8 cellular contexts compared by ENCODE assay signal in genomic region chr19:45450042-45450380, GRCh38. TPM values are rescaled to one million over a fixed set of nuclear protein-coding genes. Genes with fewer than 3 reads are reported as not detected.
DNase-seq lines count a peak whose midpoint lies in the region; ATAC-seq, FAIRE-seq and TF ChIP-seq lines count a peak whose summit lies in the region.

No MANE protein-coding gene starts in this region.

- peaks cover 8% of the 10 kb centered on the region for H3K79me2 ChIP-seq in PC-9 (ENCODE audit: low read depth)
- no peaks in the 10 kb centered on the region for H3K79me2 ChIP-seq in H1 (ENCODE audit: control insufficient read depth in 1 of 2, insufficient read depth in 2 of 2, low read length in 2 of 2)

- H3K9ac ChIP-seq in H1 (replicated peaks in 1 of 4; ENCODE audit: extremely low read depth in 1 of 4, low read depth in 3 of 4, low read length in 3 of 4), result peak overlapping the region in 3 of 4 experiments; percentile 21 to 67 (median 54); a peak in 5 of 7 replicates

- H3K56ac ChIP-seq in H1 (replicated peaks; ENCODE audit: insufficient read length, low read depth, low read length), result no peak overlapping the region

- H3K9me3 ChIP-seq in PC-9 (ENCODE audit: insufficient read depth, low read depth) (no peaks in the 10 kb centered on the region), H1 (ENCODE audit: insufficient read depth in 2 of 2, low read depth in 1 of 2, low read length in 1 of 2) (no peaks in the 10 kb centered on the region), neuron (ENCODE audit: low read length) (no peaks in the 10 kb centered on the region)

- 75% methylated on average over 4 of the region's 4 CpGs; no CpG with 5 or more reads in 1 of the 2 experiments for WGBS in H1 (ENCODE audit: extremely low coverage in 1 of 2, insufficient coverage in 1 of 2, insufficient read length in 1 of 2, insufficient replicate concordance in 2 of 2, low coverage in 1 of 2, low lambda C conversion rate in 2 of 2, missing lambda C conversion rate in 1 of 2), 2 experiments

- TSS peak; percentile 69 for BruUV-seq in PC-9 (replicated peaks; lab: Mats Ljungman, UMichigan)

- H3K4me3 ChIP-seq in PC-9 (peak overlapping the region; percentile 65), H1 (ENCODE audit: extremely low read depth in 1 of 4, insufficient read depth in 2 of 4, low read depth in 3 of 4, low read length in 4 of 4) (peak overlapping the region; percentile 47 to 69 (median 52); a peak in 7 of 8 replicates), neuron (ENCODE audit: low read length) (peak overlapping the region; percentile 48)

- peak overlapping the region; percentile 71 for H3K27ac ChIP-seq in PC-9
- H3K27ac ChIP-seq in H1 (ENCODE audit: low read depth, low read length), result no peak overlapping the region

- H3K36me3 ChIP-seq in PC-9 (ENCODE audit: low read depth) (no peaks in the 10 kb centered on the region), H1 (ENCODE audit: control insufficient read depth in 2 of 4, insufficient read depth in 4 of 4, low read length in 3 of 4) (no peaks in the 10 kb centered on the region), neuron (ENCODE audit: insufficient read depth, low read length) (no peaks in the 10 kb centered on the region)

- CTCF ChIA-PET in PC-9 (lab: Charles Lee), result no interaction called here
- CTCF ChIA-PET in H1 (lab: Charles Lee; ENCODE audit: partially characterized antibody), result interaction anchor here (0.8 to 6.3 kb wide), 7 partner anchors 8 to 191 kb away, joined by 3 to 145 read pairs (median 12); no protein-coding TSS in a partner anchor

- H4K20me1 ChIP-seq in PC-9 (ENCODE audit: insufficient read depth) (no peaks in the 10 kb centered on the region), H1 (replicated peaks in 1 of 2; ENCODE audit: control insufficient read depth in 1 of 2, insufficient read depth in 2 of 2, low read length in 2 of 2) (no peaks in the 10 kb centered on the region)

- no peak for TF ChIP-seq CTCF in PC-9 (conservative IDR thresholded peaks at IDR 0.05)
- no peak for TF ChIP-seq CTCF in H1 (IDR thresholded peaks at IDR 0.05; ENCODE audit: control extremely low read depth in 1 of 3, insufficient read depth in 1 of 3, low read depth in 1 of 3, low read length in 3 of 3)

- H3K9me2 ChIP-seq in PC-9 (ENCODE audit: insufficient read depth), result no peaks in the 10 kb centered on the region

- DNase-seq in PC-9 (no peak), H1 (ENCODE audit: low read depth in 1 of 2, low spot score in 2 of 2) (no peak), NCI-H2171 (lab: John Stamatoyannopoulos, UW) (no peak), NOMO-1 (lab: John Stamatoyannopoulos, UW; ENCODE audit: unreplicated experiment in 2 of 2) (no peak), NCI-H510A treated with DMSO at 0.1 percent for 48 hours (lab: John Stamatoyannopoulos, UW) (no peak)

- peak overlapping the region; percentile 28 for H4K8ac ChIP-seq in H1 (ENCODE audit: extremely low read depth, insufficient read depth, low read length)

- peak overlapping the region; percentile 6 for H2BK120ac ChIP-seq in H1 (replicated peaks; ENCODE audit: low read depth, low read length)

- no peaks in the 10 kb centered on the region for H3K27me3 ChIP-seq in PC-9 (ENCODE audit: insufficient read depth, low read depth)
- peaks cover 0 to 19% (median 14%) of the 10 kb centered on the region in 4 experiments; a peak in 6 of 7 replicates for H3K27me3 ChIP-seq in H1 (replicated peaks in 1 of 4; ENCODE audit: control insufficient read depth in 3 of 4, extremely low read depth in 1 of 4, insufficient read depth in 3 of 4, low read length in 3 of 4)
- H3K27me3 ChIP-seq in neuron (ENCODE audit: insufficient read depth, low read length), result no peaks in the 10 kb centered on the region

- peak; percentile 3 for ATAC-seq in GM18867 (IDR thresholded peaks at IDR 0.05; ENCODE audit: unreplicated experiment)
- no peak for ATAC-seq in GM19452 (IDR thresholded peaks at IDR 0.05; ENCODE audit: unreplicated experiment)

- H2BK5ac ChIP-seq in H1 (ENCODE audit: low read depth, low read length), result no peak overlapping the region

- H2AK5ac ChIP-seq in H1 (ENCODE audit: low read depth, low read length), result no peak overlapping the region

- peaks cover 11% of the 10 kb centered on the region for H3K23me2 ChIP-seq in H1 (ENCODE audit: low read depth, low read length)

- no peaks in the 10 kb centered on the region for H3K79me1 ChIP-seq in H1 (ENCODE audit: low read depth, low read length)

- no peak for FAIRE-seq in H1 (lab: Jason Lieb, UNC)

- no peak for TF ChIP-seq POLR2A in H1 (IDR thresholded peaks at IDR 0.05; ENCODE audit: control extremely low read depth in 1 of 2, low read depth in 2 of 2, low read length in 2 of 2)

- peak overlapping the region; percentile 92; the same call in 1 of the 2 replicates for H2BK12ac ChIP-seq in H1 (ENCODE audit: low read depth, low read length)

- peak overlapping the region; percentile 83 for H2AFZ ChIP-seq in PC-9
- peak overlapping the region; percentile 95 for H2AFZ ChIP-seq in H1 (ENCODE audit: low read length)
- no peak overlapping the region for H2AFZ ChIP-seq in neuron (ENCODE audit: low read depth, low read length)

- 0 out of 2 replicates have a peak overlapping the region, but pooled peaks have one; percentile 3 for H2BK15ac ChIP-seq in H1 (ENCODE audit: low read length)

- H3K4me1 ChIP-seq in PC-9 (replicated peaks; ENCODE audit: insufficient read depth) (peaks cover 49% of the 10 kb centered on the region), H1 (replicated peaks in 1 of 4; ENCODE audit: control insufficient read depth in 3 of 4, insufficient read depth in 4 of 4, low read length in 3 of 4) (peaks cover 0 to 7% (median 4%) of the 10 kb centered on the region in 4 experiments; a peak in 4 of 7 replicates), neuron (ENCODE audit: insufficient read depth, low read length) (peaks cover 11% of the 10 kb centered on the region)

- no peak overlapping the region for H4K91ac ChIP-seq in H1 (replicated peaks; ENCODE audit: insufficient read length, low read length)

- H3K23ac ChIP-seq in H1 (ENCODE audit: insufficient read length), result no peak overlapping the region

- H3K18ac ChIP-seq in H1 (ENCODE audit: extremely low read depth, low read length), result peak overlapping the region; percentile 25; the same call in 1 of the 2 replicates

- H3F3A ChIP-seq in PC-9 (ENCODE audit: insufficient read depth, low read depth), result peaks cover 70% of the 10 kb centered on the region

- POLR2A ChIA-PET in PC-9 (lab: Charles Lee; ENCODE audit: unreplicated experiment) (interaction anchor here (1.6 to 2.2 kb wide), 2 partner anchors 18 to 20 kb away, joined by 10 to 18 read pairs; partner anchors contain the start of gene FOSB), H1 (lab: Charles Lee; ENCODE audit: partially characterized antibody) (interaction anchor here (1.0 to 2.1 kb wide), 3 partner anchors 11 to 28 kb away, joined by 3 to 8 read pairs (median 4); partner anchors contain the start of gene FOSB)

- peak overlapping the region; percentile 79 for H3K4me2 ChIP-seq in PC-9
- H3K4me2 ChIP-seq in H1 (ENCODE audit: insufficient read depth in 1 of 2, low read depth in 2 of 2, low read length in 2 of 2), result peak overlapping the region; percentile 70 to 97

- no peak for TF ChIP-seq RAD21 in H1 (IDR thresholded peaks at IDR 0.05 in 1 of 2, conservative IDR thresholded peaks at IDR 0.05 in 1 of 2; ENCODE audit: low read depth in 2 of 2, low read length in 2 of 2)

- intact Hi-C loops in PC-9 (cut with micrococcal nuclease; ENCODE audit: unreplicated experiment), result loop anchor here (1.0 kb wide), 1 partner anchor 17 kb away; the partner anchor contains the start of gene FOSB

- no peak overlapping the region for H2BK20ac ChIP-seq in H1 (ENCODE audit: low read length)

- no peak overlapping the region for H3K14ac ChIP-seq in H1 (ENCODE audit: insufficient read length)

- no peak overlapping the region for H4K5ac ChIP-seq in H1 (ENCODE audit: insufficient read length, low read depth, low read length)

- H3K4ac ChIP-seq in H1 (replicated peaks; ENCODE audit: insufficient read length, low read depth, low read length), result no peak overlapping the region

- no peak for TF ChIP-seq EP300 in H1 (IDR thresholded peaks at IDR 0.05; ENCODE audit: borderline replicate concordance in 1 of 2, low read depth in 2 of 2, low read length in 2 of 2)

RNA-seq across cellular contexts. Expression of gene FOSB, which starts 17.8 kb away (rescaled TPM):
- 7.9 and 16.5 TPM in 2 replicates for total RNA-seq in PC-9 (2021)
- 1.3 and 2.7 TPM in 2 replicates for total RNA-seq in H1 (2021; fragmentation: NEBNext Ultra II Directional; extraction: Animal tissue kit (Norgen Biotek cat#: 25700))
- 0.44 and 1.2 TPM in 2 replicates for polyA plus RNA-seq in H1 (2011; rRNA removed)
- polyA plus RNA-seq in H1 (2011; cell fraction: cytosol; rRNA removed), result 0.32 TPM
- 5.2 TPM for polyA plus RNA-seq in H1 (2011; cell fraction: nucleus; rRNA removed)
- 1.1 to 4.3 TPM (median 2.6 TPM) in 4 replicates for polyA plus RNA-seq in H1 (2012, experiment 1 of 2)
- 2.4 TPM for polyA plus RNA-seq in H1 (2012, experiment 2 of 2)
- polyA plus RNA-seq in H1 (2013, experiment 1 of 2), result 0.85 TPM
- 0.79 TPM for polyA plus RNA-seq in H1 (2013, experiment 2 of 2)
- polyA minus RNA-seq in H1 (2011; rRNA and poly(A)+ RNA removed), result 2.8 and 6.9 TPM in 2 replicates
- polyA minus RNA-seq in H1 (2011; cell fraction: cytosol; rRNA and poly(A)+ RNA removed), result 1.5 TPM
- polyA minus RNA-seq in H1 (2011; cell fraction: nucleus; rRNA and poly(A)+ RNA removed), result 39.4 TPM

RNA-seq across cellular contexts. Expression of gene ERCC1, which starts 26.3 kb away (rescaled TPM):
- 102 and 138 TPM in 2 replicates for total RNA-seq in PC-9 (2021)
- 44.7 and 46.4 TPM in 2 replicates for total RNA-seq in H1 (2021; fragmentation: NEBNext Ultra II Directional; extraction: Animal tissue kit (Norgen Biotek cat#: 25700))
- polyA plus RNA-seq in H1 (2011; rRNA removed), result 94.2 and 112 TPM in 2 replicates
- polyA plus RNA-seq in H1 (2011; cell fraction: cytosol; rRNA removed), result 73.6 TPM
- 104 TPM for polyA plus RNA-seq in H1 (2011; cell fraction: nucleus; rRNA removed)
- polyA plus RNA-seq in H1 (2012, experiment 1 of 2), result 44.6 to 60.9 TPM (median 54.2 TPM) in 4 replicates
- 246 TPM for polyA plus RNA-seq in H1 (2012, experiment 2 of 2)
- 51.0 TPM for polyA plus RNA-seq in H1 (2013, experiment 1 of 2)
- 52.4 TPM for polyA plus RNA-seq in H1 (2013, experiment 2 of 2)
- 32.3 and 35.8 TPM in 2 replicates for polyA minus RNA-seq in H1 (2011; rRNA and poly(A)+ RNA removed)
- polyA minus RNA-seq in H1 (2011; cell fraction: cytosol; rRNA and poly(A)+ RNA removed), result 33.8 TPM
- 31.2 TPM for polyA minus RNA-seq in H1 (2011; cell fraction: nucleus; rRNA and poly(A)+ RNA removed)

RNA-seq across cellular contexts. Expression of gene POLR1G, which starts 43.6 kb away (rescaled TPM):
- total RNA-seq in PC-9 (2021), result 9.6 and 11.5 TPM in 2 replicates
- 34.8 and 38.0 TPM in 2 replicates for total RNA-seq in H1 (2021; fragmentation: NEBNext Ultra II Directional; extraction: Animal tissue kit (Norgen Biotek cat#: 25700))
- 16.8 and 18.4 TPM in 2 replicates for polyA plus RNA-seq in H1 (2011; rRNA removed)
- 16.6 TPM for polyA plus RNA-seq in H1 (2011; cell fraction: cytosol; rRNA removed)
- 10.3 TPM for polyA plus RNA-seq in H1 (2011; cell fraction: nucleus; rRNA removed)
- polyA plus RNA-seq in H1 (2012, experiment 1 of 2), result 20.0 to 27.9 TPM (median 23.6 TPM) in 4 replicates
- 18.3 TPM for polyA plus RNA-seq in H1 (2012, experiment 2 of 2)
- 42.2 TPM for polyA plus RNA-seq in H1 (2013, experiment 1 of 2)
- polyA plus RNA-seq in H1 (2013, experiment 2 of 2), result 43.6 TPM
- 8.2 and 8.3 TPM in 2 replicates for polyA minus RNA-seq in H1 (2011; rRNA and poly(A)+ RNA removed)
- 21.5 TPM for polyA minus RNA-seq in H1 (2011; cell fraction: cytosol; rRNA and poly(A)+ RNA removed)
- 14.5 TPM for polyA minus RNA-seq in H1 (2011; cell fraction: nucleus; rRNA and poly(A)+ RNA removed)

RNA-seq across cellular contexts. Expression of gene PPP1R13L, which starts 45.1 kb away (rescaled TPM):
- total RNA-seq in PC-9 (2021), result 113 and 121 TPM in 2 replicates
- 15.3 and 18.4 TPM in 2 replicates for total RNA-seq in H1 (2021; fragmentation: NEBNext Ultra II Directional; extraction: Animal tissue kit (Norgen Biotek cat#: 25700))
- polyA plus RNA-seq in H1 (2011; rRNA removed), result 9.1 and 20.4 TPM in 2 replicates
- polyA plus RNA-seq in H1 (2011; cell fraction: cytosol; rRNA removed), result 12.5 TPM
- 39.1 TPM for polyA plus RNA-seq in H1 (2011; cell fraction: nucleus; rRNA removed)
- polyA plus RNA-seq in H1 (2012, experiment 1 of 2), result 25.0 to 32.4 TPM (median 29.9 TPM) in 4 replicates
- polyA plus RNA-seq in H1 (2012, experiment 2 of 2), result 28.1 TPM
- 35.0 TPM for polyA plus RNA-seq in H1 (2013, experiment 1 of 2)
- polyA plus RNA-seq in H1 (2013, experiment 2 of 2), result 27.2 TPM
- 4.3 and 7.5 TPM in 2 replicates for polyA minus RNA-seq in H1 (2011; rRNA and poly(A)+ RNA removed)
- polyA minus RNA-seq in H1 (2011; cell fraction: cytosol; rRNA and poly(A)+ RNA removed), result 19.8 TPM
- polyA minus RNA-seq in H1 (2011; cell fraction: nucleus; rRNA and poly(A)+ RNA removed), result 12.2 TPM

RNA-seq across cellular contexts. Expression of gene RTN2, which starts 46.8 kb away (rescaled TPM):
- total RNA-seq in PC-9 (2021), result 49.6 and 50.1 TPM in 2 replicates
- total RNA-seq in H1 (2021; fragmentation: NEBNext Ultra II Directional; extraction: Animal tissue kit (Norgen Biotek cat#: 25700)), result 21.1 and 21.6 TPM in 2 replicates
- polyA plus RNA-seq in H1 (2011; rRNA removed), result 21.0 and 33.5 TPM in 2 replicates
- 19.9 TPM for polyA plus RNA-seq in H1 (2011; cell fraction: cytosol; rRNA removed)
- 19.7 TPM for polyA plus RNA-seq in H1 (2011; cell fraction: nucleus; rRNA removed)
- polyA plus RNA-seq in H1 (2012, experiment 1 of 2), result 19.1 to 26.5 TPM (median 23.9 TPM) in 4 replicates
- 24.8 TPM for polyA plus RNA-seq in H1 (2012, experiment 2 of 2)
- polyA plus RNA-seq in H1 (2013, experiment 1 of 2), result 32.6 TPM
- 36.9 TPM for polyA plus RNA-seq in H1 (2013, experiment 2 of 2)
- polyA minus RNA-seq in H1 (2011; rRNA and poly(A)+ RNA removed), result 9.5 and 14.4 TPM in 2 replicates
- polyA minus RNA-seq in H1 (2011; cell fraction: cytosol; rRNA and poly(A)+ RNA removed), result 8.3 TPM
- polyA minus RNA-seq in H1 (2011; cell fraction: nucleus; rRNA and poly(A)+ RNA removed), result 9.9 TPM
